ENCODE assay signal across 1 cellular context in the genomic region with DNA sequence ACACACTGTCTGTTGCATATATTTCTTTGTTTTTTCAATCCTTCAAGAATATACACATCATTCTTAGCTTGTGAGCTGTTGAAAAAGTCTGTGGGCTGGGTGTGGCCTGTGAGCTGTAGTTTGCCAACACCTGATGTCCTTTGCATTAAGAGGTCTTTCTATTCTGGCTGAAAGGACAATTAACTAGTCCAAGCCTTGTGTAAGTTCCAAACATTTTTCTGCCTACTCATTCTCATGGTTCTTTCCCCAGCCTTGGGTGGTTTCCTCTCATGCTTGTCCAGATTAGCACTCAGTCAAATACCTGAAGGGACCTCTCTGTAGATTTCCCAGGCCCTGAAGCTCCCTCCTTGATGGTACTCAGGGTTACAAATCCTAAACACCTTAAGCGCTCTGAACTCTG.
TF ChIP-seq lines count a peak whose summit lies in the region.

No MANE protein-coding gene starts in this region.

TF ChIP-seq in WTC11, 78 proteins besides CTCF, POLR2A, EP300 and RAD21 (continued from another document):
- TF ChIP-seq SMAD3 (CRISPR knock-in tag; IDR thresholded peaks at IDR 0.05; ENCODE audit: borderline replicate concordance) (no peak), SP1 (CRISPR knock-in tag; conservative IDR thresholded peaks at IDR 0.05) (no peak), KAT7 (CRISPR knock-in tag; IDR thresholded peaks at IDR 0.05; ENCODE audit: borderline replicate concordance) (no peak), ZBTB21 (CRISPR knock-in tag; IDR thresholded peaks at IDR 0.05; ENCODE audit: borderline replicate concordance) (no peak), CBFB (CRISPR knock-in tag; IDR thresholded peaks at IDR 0.05; ENCODE audit: low read depth) (no peak), MYBL2 (CRISPR knock-in tag; IDR thresholded peaks at IDR 0.05) (no peak)
- TF ChIP-seq, protein P1, sequence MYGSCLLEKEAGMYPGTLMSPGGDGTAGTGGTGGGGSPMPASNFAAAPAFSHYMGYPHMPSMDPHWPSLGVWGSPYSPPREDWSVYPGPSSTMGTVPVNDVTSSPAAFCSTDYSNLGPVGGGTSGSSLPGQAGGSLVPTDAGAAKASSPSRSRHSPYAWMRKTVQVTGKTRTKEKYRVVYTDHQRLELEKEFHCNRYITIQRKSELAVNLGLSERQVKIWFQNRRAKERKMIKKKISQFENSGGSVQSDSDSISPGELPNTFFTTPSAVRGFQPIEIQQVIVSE (CRISPR knock-in tag; IDR thresholded peaks at IDR 0.05; ENCODE audit: borderline replicate concordance): no peak
